ENCODE assay signal across 1 cellular context in the genomic region with DNA sequence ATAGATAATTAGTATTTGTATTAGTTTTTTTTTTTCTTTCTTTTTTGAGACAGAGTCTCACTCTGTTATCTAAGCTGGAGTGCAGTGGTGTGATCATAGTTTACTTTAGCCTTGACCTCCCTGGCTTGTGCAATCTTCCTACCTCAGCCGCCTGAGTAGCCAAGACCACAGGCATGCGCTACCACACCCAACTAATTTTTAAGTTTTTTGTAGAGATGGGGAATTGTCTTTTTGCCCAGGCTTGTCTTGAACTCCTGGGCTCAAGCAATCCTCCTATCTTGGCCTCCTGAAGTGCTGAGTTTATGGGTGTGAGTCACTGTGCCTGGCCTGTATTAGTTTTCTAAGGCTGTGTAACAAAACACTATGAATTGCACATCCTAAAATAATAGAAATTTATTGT.
TF ChIP-seq lines count a peak whose summit lies in the region.

No MANE protein-coding gene starts in this region.

TF ChIP-seq in HepG2, 621 proteins besides CTCF, POLR2A, EP300 and RAD21 (continued from another document):
- TF ChIP-seq ZNF749 (CRISPR knock-in tag; IDR thresholded peaks at IDR 0.05; ENCODE audit: borderline replicate concordance) (no peak), NR2F2 (IDR thresholded peaks at IDR 0.05; ENCODE audit: borderline replicate concordance, low read depth) (peak; percentile 64), CEBPB (IDR thresholded peaks at IDR 0.05; ENCODE audit: borderline replicate concordance, low read depth, low read length) (peak; percentile 90), YEATS4 (CRISPR knock-in tag; IDR thresholded peaks at IDR 0.05; ENCODE audit: borderline replicate concordance) (no peak), ZNF644 (CRISPR knock-in tag; IDR thresholded peaks at IDR 0.05; ENCODE audit: low read depth) (0 out of 2 replicates have a peak, but pooled peaks have one; percentile 39), MBD4 (IDR thresholded peaks at IDR 0.05; ENCODE audit: borderline replicate concordance, low read length) (no peak), REPIN1 (CRISPR knock-in tag; IDR thresholded peaks at IDR 0.05; ENCODE audit: borderline replicate concordance, low read depth) (no peak), ZNF614 (CRISPR knock-in tag; IDR thresholded peaks at IDR 0.05; ENCODE audit: borderline replicate concordance) (0 out of 2 replicates have a peak, but pooled peaks have one; percentile 56), ZNF160 (CRISPR knock-in tag; IDR thresholded peaks at IDR 0.05) (no peak), ETV5 (CRISPR knock-in tag; IDR thresholded peaks at IDR 0.05; ENCODE audit: borderline replicate concordance) (no peak), NR2C2 (CRISPR knock-in tag; IDR thresholded peaks at IDR 0.05; ENCODE audit: borderline replicate concordance) (peak; percentile 74), ZNF12 (CRISPR knock-in tag; IDR thresholded peaks at IDR 0.05) (peak; percentile 20; the same call in 1 of the 2 replicates), NR2F1 (CRISPR knock-in tag; IDR thresholded peaks at IDR 0.05) (peak; percentile 76 to 77), ZNF746 (CRISPR knock-in tag; IDR thresholded peaks at IDR 0.05) (no peak)
- TF ChIP-seq, protein P1, sequence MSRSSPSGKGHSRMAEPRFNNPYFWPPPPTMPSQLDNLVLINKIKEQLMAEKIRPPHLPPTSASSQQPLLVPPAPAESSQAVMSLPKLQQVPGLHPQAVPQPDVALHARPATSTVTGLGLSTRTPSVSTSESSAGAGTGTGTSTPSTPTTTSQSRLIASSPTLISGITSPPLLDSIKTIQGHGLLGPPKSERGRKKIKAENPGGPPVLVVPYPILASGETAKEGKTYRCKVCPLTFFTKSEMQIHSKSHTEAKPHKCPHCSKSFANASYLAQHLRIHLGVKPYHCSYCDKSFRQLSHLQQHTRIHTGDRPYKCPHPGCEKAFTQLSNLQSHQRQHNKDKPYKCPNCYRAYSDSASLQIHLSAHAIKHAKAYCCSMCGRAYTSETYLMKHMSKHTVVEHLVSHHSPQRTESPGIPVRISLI (CRISPR knock-in tag; IDR thresholded peaks at IDR 0.05; ENCODE audit: borderline replicate concordance) = peak; percentile 43; the same call in 1 of the 2 replicates
- TF ChIP-seq, protein P2, sequence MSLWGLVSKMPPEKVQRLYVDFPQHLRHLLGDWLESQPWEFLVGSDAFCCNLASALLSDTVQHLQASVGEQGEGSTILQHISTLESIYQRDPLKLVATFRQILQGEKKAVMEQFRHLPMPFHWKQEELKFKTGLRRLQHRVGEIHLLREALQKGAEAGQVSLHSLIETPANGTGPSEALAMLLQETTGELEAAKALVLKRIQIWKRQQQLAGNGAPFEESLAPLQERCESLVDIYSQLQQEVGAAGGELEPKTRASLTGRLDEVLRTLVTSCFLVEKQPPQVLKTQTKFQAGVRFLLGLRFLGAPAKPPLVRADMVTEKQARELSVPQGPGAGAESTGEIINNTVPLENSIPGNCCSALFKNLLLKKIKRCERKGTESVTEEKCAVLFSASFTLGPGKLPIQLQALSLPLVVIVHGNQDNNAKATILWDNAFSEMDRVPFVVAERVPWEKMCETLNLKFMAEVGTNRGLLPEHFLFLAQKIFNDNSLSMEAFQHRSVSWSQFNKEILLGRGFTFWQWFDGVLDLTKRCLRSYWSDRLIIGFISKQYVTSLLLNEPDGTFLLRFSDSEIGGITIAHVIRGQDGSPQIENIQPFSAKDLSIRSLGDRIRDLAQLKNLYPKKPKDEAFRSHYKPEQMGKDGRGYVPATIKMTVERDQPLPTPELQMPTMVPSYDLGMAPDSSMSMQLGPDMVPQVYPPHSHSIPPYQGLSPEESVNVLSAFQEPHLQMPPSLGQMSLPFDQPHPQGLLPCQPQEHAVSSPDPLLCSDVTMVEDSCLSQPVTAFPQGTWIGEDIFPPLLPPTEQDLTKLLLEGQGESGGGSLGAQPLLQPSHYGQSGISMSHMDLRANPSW (CRISPR knock-in tag; IDR thresholded peaks at IDR 0.05; ENCODE audit: borderline replicate concordance) = no peak
- TF ChIP-seq, protein P3, sequence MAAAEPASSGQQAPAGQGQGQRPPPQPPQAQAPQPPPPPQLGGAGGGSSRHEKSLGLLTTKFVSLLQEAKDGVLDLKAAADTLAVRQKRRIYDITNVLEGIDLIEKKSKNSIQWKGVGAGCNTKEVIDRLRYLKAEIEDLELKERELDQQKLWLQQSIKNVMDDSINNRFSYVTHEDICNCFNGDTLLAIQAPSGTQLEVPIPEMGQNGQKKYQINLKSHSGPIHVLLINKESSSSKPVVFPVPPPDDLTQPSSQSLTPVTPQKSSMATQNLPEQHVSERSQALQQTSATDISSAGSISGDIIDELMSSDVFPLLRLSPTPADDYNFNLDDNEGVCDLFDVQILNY (CRISPR knock-in tag; conservative IDR thresholded peaks at IDR 0.05) = no peak
- TF ChIP-seq, protein P4, sequence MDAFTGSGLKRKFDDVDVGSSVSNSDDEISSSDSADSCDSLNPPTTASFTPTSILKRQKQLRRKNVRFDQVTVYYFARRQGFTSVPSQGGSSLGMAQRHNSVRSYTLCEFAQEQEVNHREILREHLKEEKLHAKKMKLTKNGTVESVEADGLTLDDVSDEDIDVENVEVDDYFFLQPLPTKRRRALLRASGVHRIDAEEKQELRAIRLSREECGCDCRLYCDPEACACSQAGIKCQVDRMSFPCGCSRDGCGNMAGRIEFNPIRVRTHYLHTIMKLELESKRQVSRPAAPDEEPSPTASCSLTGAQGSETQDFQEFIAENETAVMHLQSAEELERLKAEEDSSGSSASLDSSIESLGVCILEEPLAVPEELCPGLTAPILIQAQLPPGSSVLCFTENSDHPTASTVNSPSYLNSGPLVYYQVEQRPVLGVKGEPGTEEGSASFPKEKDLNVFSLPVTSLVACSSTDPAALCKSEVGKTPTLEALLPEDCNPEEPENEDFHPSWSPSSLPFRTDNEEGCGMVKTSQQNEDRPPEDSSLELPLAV (CRISPR knock-in tag; conservative IDR thresholded peaks at IDR 0.05; ENCODE audit: low read depth) = no peak
